In the genomic region with DNA sequence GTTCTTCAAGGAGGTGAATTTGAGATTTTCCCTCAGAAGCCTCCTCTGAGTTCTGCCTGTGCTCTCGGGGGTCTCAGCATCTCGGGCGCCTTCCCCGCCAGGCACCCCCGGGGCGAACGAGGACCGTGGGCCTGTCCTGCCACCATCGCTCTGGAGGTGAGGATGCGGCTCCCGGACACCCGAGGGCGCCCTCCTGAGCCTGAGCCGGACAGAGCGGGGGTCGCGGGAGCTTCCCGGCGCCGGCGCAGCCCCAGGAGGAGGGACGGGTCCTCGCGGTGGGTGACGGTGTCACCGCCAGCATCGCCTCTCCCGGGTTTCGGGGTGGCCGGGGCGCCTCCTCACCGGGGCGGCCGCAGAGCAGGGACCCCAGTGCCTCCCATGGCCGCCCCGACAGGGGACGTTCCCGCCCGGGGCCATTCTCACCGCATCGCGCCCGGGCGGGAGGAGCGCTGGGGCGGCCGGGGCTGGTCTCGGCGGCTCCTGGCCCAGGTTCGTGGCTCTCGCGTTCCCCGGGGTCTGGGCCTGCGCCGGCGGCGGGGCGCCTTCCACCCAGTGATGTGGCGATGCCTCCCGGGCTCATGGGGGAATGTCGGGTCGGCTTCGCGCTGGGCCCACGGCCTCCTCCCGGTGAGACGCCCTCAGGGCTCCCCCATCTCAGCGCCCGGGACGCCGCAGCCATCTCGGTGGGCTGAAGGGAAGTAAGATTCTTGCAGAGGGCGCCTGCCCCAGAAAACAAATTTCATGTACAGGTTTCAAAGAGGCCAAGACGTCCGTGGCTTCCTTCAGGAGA, we compare ENCODE assay signal across 11 cellular contexts.
DNase-seq lines count a peak whose midpoint lies in the region; ATAC-seq and TF ChIP-seq lines count a peak whose summit lies in the region.
"Had no signal": no experiment of that assay in that cellular context is flagged by ENCODE, and none has a peak within 500 bp of the region (broad histone marks: within the 10 kb centered on the region; RNA-seq: fewer than 3 reads in every experiment).

No MANE protein-coding gene starts in this region.

- peak in 1 of 3 donors; percentile 28 for TF ChIP-seq CTCF in breast epithelium (IDR thresholded peaks at IDR 0.05)
- TF ChIP-seq CTCF in MCF 10A (IDR thresholded peaks at IDR 0.05; ENCODE audit: unreplicated experiment): no peak

- peak overlapping the region; percentile 91 for H3K4ac ChIP-seq in neuronal stem cell (ENCODE audit: low read length)

- no peaks in the 10 kb centered on the region for H3K79me1 ChIP-seq in neuronal stem cell (ENCODE audit: low read depth, low read length)

- ATAC-seq in HG02759 (IDR thresholded peaks at IDR 0.05; ENCODE audit: unreplicated experiment): no peak
- no peak for ATAC-seq in GM18867 (IDR thresholded peaks at IDR 0.05; ENCODE audit: unreplicated experiment)

- WGBS in neuronal stem cell (ENCODE audit: extremely low coverage in 2 of 2, insufficient read length in 2 of 2, insufficient replicate concordance in 1 of 2), 2 donors: no CpG with 5 or more reads among the region's 75 CpGs

- H3K27ac ChIP-seq in breast epithelium: peak overlapping the region in 1 of 2 donors; percentile 80
- H3K27ac ChIP-seq in neuronal stem cell (replicated peaks; ENCODE audit: low read length): no peak overlapping the region
- H3K27ac ChIP-seq: BLaER1 had no signal

- peak overlapping the region; percentile 78 for H2BK120ac ChIP-seq in neuronal stem cell (ENCODE audit: low read depth, low read length)

- H4K91ac ChIP-seq in neuronal stem cell (ENCODE audit: low read depth, low read length, poor library complexity): no peak overlapping the region

- no peaks in the 10 kb centered on the region for H3K36me3 Mint-ChIP-seq in MCF 10A (ENCODE audit: insufficient read depth, unreplicated experiment)

- H3K27me3 Mint-ChIP-seq in MCF 10A (ENCODE audit: insufficient read depth, unreplicated experiment): peaks cover 16% of the 10 kb centered on the region

- no peaks in the 10 kb centered on the region for H3K4me1 Mint-ChIP-seq in MCF 10A (ENCODE audit: insufficient read depth, unreplicated experiment)

- no peak overlapping the region for H3K27ac Mint-ChIP-seq in MCF 10A (ENCODE audit: low read depth, unreplicated experiment)

- no peak overlapping the region for H2AFZ ChIP-seq in neuronal stem cell (ENCODE audit: low read length)

- H3K27me3 ChIP-seq in breast epithelium (peaks cover 0 to 18% of the 10 kb centered on the region in 2 donors), neuronal stem cell (ENCODE audit: control insufficient read depth in 3 of 3, insufficient read depth in 3 of 3, low read depth in 1 of 3, low read length in 3 of 3) (peaks cover 0 to 4% (median 4%) of the 10 kb centered on the region in 3 experiments)

- no peak overlapping the region for H3K4me3 Mint-ChIP-seq in MCF 10A (ENCODE audit: unreplicated experiment)

- TF ChIP-seq POLR2A in breast epithelium (IDR thresholded peaks at IDR 0.05): no peak

- DNase-seq in breast epithelium (ENCODE audit: low spot score in 2 of 2) (peak; percentile 16 to 50), MCF 10A (ENCODE audit: unreplicated experiment) (no peak), head of caudate nucleus (peak in 40 of 42 donors; percentile 20 to 78 (median 54)), neuronal stem cell (ENCODE audit: low spot score) (peak; percentile 35), MV-4-11 (lab: John Stamatoyannopoulos, UW) (no peak)
- no peak for DNase-seq in effector CD8-positive, alpha-beta T cell (lab: John Stamatoyannopoulos, UW)
- DNase-seq: GOT3, NCI-H1436 had no signal

- H2BK12ac ChIP-seq in neuronal stem cell (ENCODE audit: low read length): peak overlapping the region; percentile 89

- H3K36me3 ChIP-seq in breast epithelium: no peaks in the 10 kb centered on the region
- no peaks in the 10 kb centered on the region for H3K36me3 ChIP-seq in neuronal stem cell (replicated peaks in 1 of 2; ENCODE audit: control insufficient read depth in 2 of 2, insufficient read depth in 2 of 2, low read length in 2 of 2)
- H3K36me3 ChIP-seq: BLaER1 had no signal

- peak overlapping the region; percentile 68 for H3K9ac ChIP-seq in neuronal stem cell (ENCODE audit: low read depth, low read length, poor library complexity)
- H3K9ac ChIP-seq: BLaER1 had no signal

- peak overlapping the region; percentile 50 for H3K23ac ChIP-seq in neuronal stem cell (ENCODE audit: low read depth, low read length, poor library complexity)

- H4K8ac ChIP-seq in neuronal stem cell (ENCODE audit: low read depth, low read length): peak overlapping the region; percentile 29

- H3K18ac ChIP-seq in neuronal stem cell (ENCODE audit: low read length): peak overlapping the region; percentile 94

- CTCF ChIA-PET in MCF 10A (lab: Yijun Ruan, JAX): no interaction called here

- H3K4me3 ChIP-seq in breast epithelium (peak overlapping the region; percentile 43 to 75 (median 45)), neuronal stem cell (ENCODE audit: low read length in 2 of 2) (peak overlapping the region in 1 of 2 donors; percentile 72)
- H3K4me3 ChIP-seq: BLaER1 had no signal

- peak overlapping the region; percentile 94 for H2AK5ac ChIP-seq in neuronal stem cell (ENCODE audit: low read depth, low read length)

- H2BK15ac ChIP-seq in neuronal stem cell (ENCODE audit: low read length): peak overlapping the region; percentile 98

- H3K9me3 ChIP-seq in breast epithelium (no peaks in the 10 kb centered on the region), neuronal stem cell (replicated peaks in 1 of 2; ENCODE audit: control insufficient read depth in 2 of 2, insufficient read depth in 1 of 2, low read depth in 1 of 2, low read length in 2 of 2) (peaks cover 0 to 4% of the 10 kb centered on the region in 2 donors)

- H3K4me1 ChIP-seq in breast epithelium (no peaks in the 10 kb centered on the region), neuronal stem cell (ENCODE audit: control insufficient read depth in 2 of 2, insufficient read depth in 1 of 2, low read depth in 1 of 2, low read length in 2 of 2) (peaks cover 0 to 12% of the 10 kb centered on the region in 2 donors)

- no TSS peak for BruUV-seq in MCF 10A (replicated peaks; lab: Mats Ljungman, UMichigan)

- POLR2A ChIA-PET in MCF 10A (lab: Yijun Ruan, JAX): interaction anchor here (0.7 kb wide), 1 partner anchor 16 kb away, joined by 3 read pairs; no protein-coding TSS in a partner anchor

- intact Hi-C loops in breast epithelium (cut with DNase I; ENCODE audit: low total_unique reads): no loop called here
- intact Hi-C loops in MCF 10A (cut with micrococcal nuclease): no loop called here
- intact Hi-C loops in head of caudate nucleus (cut with DNase I): loop anchor here (5.0 kb wide), 1 partner anchor 330 kb away; the partner anchor contains the start of gene DLL1

- H3K14ac ChIP-seq in neuronal stem cell (ENCODE audit: low read length): peak overlapping the region; percentile 79

- H3K4me2 ChIP-seq in neuronal stem cell (ENCODE audit: insufficient read depth, low read length, poor library complexity, severe bottlenecking): peak overlapping the region; percentile 65

- no peaks in the 10 kb centered on the region for H3K9me3 Mint-ChIP-seq in MCF 10A (ENCODE audit: unreplicated experiment)

- H2BK5ac ChIP-seq in neuronal stem cell (ENCODE audit: low read length): peak overlapping the region; percentile 89

Comparison
In these comparisons a context has a peak if more than half of its experiments do, and no peak if none do; other contexts are left out.
1. DNase-seq: peak in breast epithelium (2 of 2), head of caudate nucleus (40 of 42) and neuronal stem cell (single experiment); none in MCF 10A (single experiment), effector CD8-positive, alpha-beta T cell (single experiment) and MV-4-11 (single experiment).